1 cellular context compared by ENCODE assay signal in the genomic region with DNA sequence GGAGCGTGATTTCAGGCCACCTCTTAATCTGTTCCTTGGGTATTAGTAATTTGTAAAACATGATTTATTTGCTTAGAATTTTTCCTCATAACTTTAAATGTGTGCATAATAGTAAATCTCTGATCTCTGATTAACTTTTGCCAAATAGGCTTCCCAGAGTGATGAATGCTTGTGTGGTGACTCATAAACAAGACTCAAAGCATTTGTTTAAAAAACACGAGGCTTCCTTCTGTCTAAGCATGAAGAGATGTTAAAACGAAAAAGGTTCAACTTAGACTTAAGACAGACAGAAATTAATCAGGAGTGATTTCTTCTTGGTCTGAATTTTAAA.
TF ChIP-seq lines count a peak whose summit lies in the region.

No MANE protein-coding gene starts in this region.

TF ChIP-seq in SK-N-SH treated with all-trans-retinoic acid at 6 μM for 48 hours, 23 proteins besides CTCF, POLR2A, EP300 and RAD21 (continued from another document):
- TF ChIP-seq, protein P1, sequence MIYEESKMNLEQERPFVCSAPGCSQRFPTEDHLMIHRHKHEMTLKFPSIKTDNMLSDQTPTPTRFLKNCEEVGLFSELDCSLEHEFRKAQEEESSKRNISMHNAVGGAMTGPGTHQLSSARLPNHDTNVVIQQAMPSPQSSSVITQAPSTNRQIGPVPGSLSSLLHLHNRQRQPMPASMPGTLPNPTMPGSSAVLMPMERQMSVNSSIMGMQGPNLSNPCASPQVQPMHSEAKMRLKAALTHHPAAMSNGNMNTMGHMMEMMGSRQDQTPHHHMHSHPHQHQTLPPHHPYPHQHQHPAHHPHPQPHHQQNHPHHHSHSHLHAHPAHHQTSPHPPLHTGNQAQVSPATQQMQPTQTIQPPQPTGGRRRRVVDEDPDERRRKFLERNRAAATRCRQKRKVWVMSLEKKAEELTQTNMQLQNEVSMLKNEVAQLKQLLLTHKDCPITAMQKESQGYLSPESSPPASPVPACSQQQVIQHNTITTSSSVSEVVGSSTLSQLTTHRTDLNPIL (CRISPR knock-in tag; IDR thresholded peaks at IDR 0.05; ENCODE audit: low read depth): no peak
- TF ChIP-seq, protein P2, sequence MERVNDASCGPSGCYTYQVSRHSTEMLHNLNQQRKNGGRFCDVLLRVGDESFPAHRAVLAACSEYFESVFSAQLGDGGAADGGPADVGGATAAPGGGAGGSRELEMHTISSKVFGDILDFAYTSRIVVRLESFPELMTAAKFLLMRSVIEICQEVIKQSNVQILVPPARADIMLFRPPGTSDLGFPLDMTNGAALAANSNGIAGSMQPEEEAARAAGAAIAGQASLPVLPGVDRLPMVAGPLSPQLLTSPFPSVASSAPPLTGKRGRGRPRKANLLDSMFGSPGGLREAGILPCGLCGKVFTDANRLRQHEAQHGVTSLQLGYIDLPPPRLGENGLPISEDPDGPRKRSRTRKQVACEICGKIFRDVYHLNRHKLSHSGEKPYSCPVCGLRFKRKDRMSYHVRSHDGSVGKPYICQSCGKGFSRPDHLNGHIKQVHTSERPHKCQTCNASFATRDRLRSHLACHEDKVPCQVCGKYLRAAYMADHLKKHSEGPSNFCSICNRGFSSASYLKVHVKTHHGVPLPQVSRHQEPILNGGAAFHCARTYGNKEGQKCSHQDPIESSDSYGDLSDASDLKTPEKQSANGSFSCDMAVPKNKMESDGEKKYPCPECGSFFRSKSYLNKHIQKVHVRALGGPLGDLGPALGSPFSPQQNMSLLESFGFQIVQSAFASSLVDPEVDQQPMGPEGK (CRISPR knock-in tag; IDR thresholded peaks at IDR 0.05; ENCODE audit: borderline replicate concordance): no peak
- TF ChIP-seq TCF4 (CRISPR knock-in tag; IDR thresholded peaks at IDR 0.05; ENCODE audit: borderline replicate concordance): no peak
